ENCODE assay signal across 8 cellular contexts in genomic region chr3:197003461-197004385, GRCh38. TPM values are rescaled to one million over a fixed set of nuclear protein-coding genes. Genes with fewer than 3 reads are reported as not detected.
DNase-seq lines count a peak whose midpoint lies in the region; ATAC-seq, FAIRE-seq and TF ChIP-seq lines count a peak whose summit lies in the region.

No MANE protein-coding gene starts in this region.

- H3K4ac ChIP-seq in H1 (replicated peaks; ENCODE audit: insufficient read length, low read depth, low read length) = peak overlapping the region; percentile 36

- H2BK12ac ChIP-seq in H1 (ENCODE audit: low read depth, low read length) = 0 out of 2 replicates have a peak overlapping the region, but pooled peaks have one; percentile 23

- no peak for FAIRE-seq in H1 (lab: Jason Lieb, UNC)

- H3K79me2 ChIP-seq in H1 (ENCODE audit: control insufficient read depth in 1 of 2, insufficient read depth in 2 of 2, low read length in 2 of 2) = no peaks in the 10 kb centered on the region

- H3K4me3 ChIP-seq in H1 (ENCODE audit: extremely low read depth in 1 of 4, insufficient read depth in 2 of 4, low read depth in 3 of 4, low read length in 4 of 4) = peak overlapping the region; percentile 25 to 79 (median 40)

- peaks cover 3 to 10% (median 6%) of the 10 kb centered on the region in 4 experiments for H3K4me1 ChIP-seq in H1 (replicated peaks in 1 of 4; ENCODE audit: control insufficient read depth in 3 of 4, insufficient read depth in 4 of 4, low read length in 3 of 4)

- H3K9ac ChIP-seq in H1 (replicated peaks in 1 of 4; ENCODE audit: extremely low read depth in 1 of 4, low read depth in 3 of 4, low read length in 3 of 4) = peak overlapping the region in 2 of 4 experiments; percentile 57 to 58; a peak in 4 of 7 replicates

- H4K20me1 ChIP-seq in H1 (replicated peaks in 1 of 2; ENCODE audit: control insufficient read depth in 1 of 2, insufficient read depth in 2 of 2, low read length in 2 of 2) = no peaks in the 10 kb centered on the region

- H3K4me2 ChIP-seq in H1 (ENCODE audit: insufficient read depth in 1 of 2, low read depth in 2 of 2, low read length in 2 of 2) = peak overlapping the region; percentile 77 to 82

- H3K79me1 ChIP-seq in H1 (ENCODE audit: low read depth, low read length) = no peaks in the 10 kb centered on the region

- no peaks in the 10 kb centered on the region for H3K36me3 ChIP-seq in H1 (ENCODE audit: control insufficient read depth in 2 of 4, insufficient read depth in 4 of 4, low read length in 3 of 4)

- no peak overlapping the region for H2BK5ac ChIP-seq in H1 (ENCODE audit: low read depth, low read length)

- no peaks in the 10 kb centered on the region for H3K9me3 ChIP-seq in H1 (ENCODE audit: insufficient read depth in 2 of 2, low read depth in 1 of 2, low read length in 1 of 2)

- H2AK5ac ChIP-seq in H1 (ENCODE audit: low read depth, low read length) = no peak overlapping the region

- peak overlapping the region; percentile 20 for H4K91ac ChIP-seq in H1 (replicated peaks; ENCODE audit: insufficient read length, low read length)

- CTCF ChIA-PET in T-cell (lab: Charles Lee) (no interaction called here), H1 (lab: Charles Lee; ENCODE audit: partially characterized antibody) (interaction anchor here (0.8 to 19.7 kb wide), 8 partner anchors 8 to 506 kb away, joined by 3 to 245 read pairs (median 3); partner anchors contain the start of gene MELTF)

- H3K4me1 Mint-ChIP-seq in T-cell = peaks cover 11 to 13% (median 11%) of the 10 kb centered on the region in 3 donors
- peaks cover 5 to 7% of the 10 kb centered on the region in 2 donors for H3K4me1 Mint-ChIP-seq in natural killer cell treated with Interleukin-12 subunit alpha and Interleukin-12 subunit beta and Interleukin-15 and Interleukin-18, amount 100 ng/mL, for 72 hours (ENCODE audit: low read depth in 2 of 2)

- no peak overlapping the region for H3K23ac ChIP-seq in H1 (ENCODE audit: insufficient read length)

- peak overlapping the region; percentile 53; the same call in 1 of the 2 replicates for H2BK15ac ChIP-seq in H1 (ENCODE audit: low read length)

- no peak overlapping the region for H2BK120ac ChIP-seq in H1 (replicated peaks; ENCODE audit: low read depth, low read length)

- ATAC-seq in HG03432 (IDR thresholded peaks at IDR 0.05; ENCODE audit: unreplicated experiment) = peak; percentile 12
- peak; percentile 5 to 23 (median 10) for ATAC-seq in T-cell (replicated peaks in 1 of 4)
- ATAC-seq in natural killer cell treated with Interleukin-12 subunit alpha and Interleukin-12 subunit beta and Interleukin-15 and Interleukin-18, amount 100 ng/mL, for 72 hours = no peak

- no peak for TF ChIP-seq EP300 in H1 (IDR thresholded peaks at IDR 0.05; ENCODE audit: borderline replicate concordance in 1 of 2, low read depth in 2 of 2, low read length in 2 of 2)

- peak overlapping the region; percentile 82; the same call in 1 of the 2 replicates for H4K8ac ChIP-seq in H1 (ENCODE audit: extremely low read depth, insufficient read depth, low read length)

- no peak overlapping the region for H3K56ac ChIP-seq in H1 (replicated peaks; ENCODE audit: insufficient read length, low read depth, low read length)

- no peak overlapping the region for H4K5ac ChIP-seq in H1 (ENCODE audit: insufficient read length, low read depth, low read length)

- no peak for TF ChIP-seq POLR2A in H1 (IDR thresholded peaks at IDR 0.05; ENCODE audit: control extremely low read depth in 1 of 2, low read depth in 2 of 2, low read length in 2 of 2)

- H3K18ac ChIP-seq in H1 (ENCODE audit: extremely low read depth, low read length) = peak overlapping the region; percentile 60

- WGBS in H1 (ENCODE audit: extremely low coverage in 1 of 2, insufficient coverage in 1 of 2, insufficient read length in 1 of 2, insufficient replicate concordance in 2 of 2, low coverage in 1 of 2, low lambda C conversion rate in 2 of 2, missing lambda C conversion rate in 1 of 2), 2 experiments = 32% methylated on average over 24 of the region's 61 CpGs; no CpG with 5 or more reads in 1 of the 2 experiments

- H3K36me3 Mint-ChIP-seq in T-cell = no peaks in the 10 kb centered on the region
- H3K36me3 Mint-ChIP-seq in natural killer cell treated with Interleukin-12 subunit alpha and Interleukin-12 subunit beta and Interleukin-15 and Interleukin-18, amount 100 ng/mL, for 72 hours = no peaks in the 10 kb centered on the region

- no peak overlapping the region for H2AFZ ChIP-seq in H1 (ENCODE audit: low read length)

- H3K27me3 ChIP-seq in H1 (replicated peaks in 1 of 4; ENCODE audit: control insufficient read depth in 3 of 4, extremely low read depth in 1 of 4, insufficient read depth in 3 of 4, low read length in 3 of 4) = peaks cover 0 to 17% (median 17%) of the 10 kb centered on the region in 4 experiments; a peak in 6 of 7 replicates

- TF ChIP-seq RAD21 in H1 (IDR thresholded peaks at IDR 0.05 in 1 of 2, conservative IDR thresholded peaks at IDR 0.05 in 1 of 2; ENCODE audit: low read depth in 2 of 2, low read length in 2 of 2) = peak in 1 of 2 experiments; percentile 1; a peak in 1 of 4 replicates

- H3K27ac ChIP-seq in H1 (ENCODE audit: low read depth, low read length) = no peak overlapping the region

- H3K27ac Mint-ChIP-seq in T-cell = no peak overlapping the region
- peak overlapping the region in 1 of 2 donors; percentile 31 for H3K27ac Mint-ChIP-seq in natural killer cell treated with Interleukin-12 subunit alpha and Interleukin-12 subunit beta and Interleukin-15 and Interleukin-18, amount 100 ng/mL, for 72 hours

- H3K27me3 Mint-ChIP-seq in T-cell = no peaks in the 10 kb centered on the region
- no peaks in the 10 kb centered on the region for H3K27me3 Mint-ChIP-seq in natural killer cell treated with Interleukin-12 subunit alpha and Interleukin-12 subunit beta and Interleukin-15 and Interleukin-18, amount 100 ng/mL, for 72 hours

- peak; percentile 39 for DNase-seq in NCI-H1436 (lab: John Stamatoyannopoulos, UW)
- no peak for DNase-seq in NCI-H1436 treated with DMSO at 0.1 percent for 48 hours (lab: John Stamatoyannopoulos, UW)
- DNase-seq in T-cell = peak in 4 of 34 experiments; percentile 11 to 31 (median 23)
- no peak for DNase-seq in H1 (ENCODE audit: low read depth in 1 of 2, low spot score in 2 of 2)
- DNase-seq in natural killer cell treated with Interleukin-12 subunit alpha and Interleukin-12 subunit beta and Interleukin-15 and Interleukin-18, amount 100 ng/mL, for 72 hours (ENCODE audit: low spot score) = peak; percentile 57
- no peak for DNase-seq in GM10266 (ENCODE audit: extremely low spot score)
- DNase-seq in A172 (ENCODE audit: low spot score) = no peak

- H3K9me3 Mint-ChIP-seq in T-cell = no peaks in the 10 kb centered on the region
- no peaks in the 10 kb centered on the region for H3K9me3 Mint-ChIP-seq in natural killer cell treated with Interleukin-12 subunit alpha and Interleukin-12 subunit beta and Interleukin-15 and Interleukin-18, amount 100 ng/mL, for 72 hours

- no peak overlapping the region for H3K14ac ChIP-seq in H1 (ENCODE audit: insufficient read length)

- peak overlapping the region; percentile 76 to 85 (median 79) for H3K4me3 Mint-ChIP-seq in T-cell
- peak overlapping the region; percentile 73 for H3K4me3 Mint-ChIP-seq in natural killer cell treated with Interleukin-12 subunit alpha and Interleukin-12 subunit beta and Interleukin-15 and Interleukin-18, amount 100 ng/mL, for 72 hours

- H3K23me2 ChIP-seq in H1 (ENCODE audit: low read depth, low read length) = peaks cover 6% of the 10 kb centered on the region

- no peak overlapping the region; the same call in 1 of the 2 replicates for H2BK20ac ChIP-seq in H1 (ENCODE audit: low read length)

- TF ChIP-seq CTCF in H1 (IDR thresholded peaks at IDR 0.05; ENCODE audit: control extremely low read depth in 1 of 3, insufficient read depth in 1 of 3, low read depth in 1 of 3, low read length in 3 of 3) (no peak), GM10266 (IDR thresholded peaks at IDR 0.05; ENCODE audit: control insufficient read depth, insufficient read depth, low read depth, missing control alignments) (no peak)

- POLR2A ChIA-PET in T-cell (lab: Charles Lee) (no interaction called here), H1 (lab: Charles Lee; ENCODE audit: partially characterized antibody) (interaction anchor here (0.6 to 1.2 kb wide), 4 partner anchors 9 to 17 kb away, joined by 3 to 5 read pairs (median 4); no protein-coding TSS in a partner anchor)

TF ChIP-seq in H1, 55 proteins besides CTCF, POLR2A, EP300 and RAD21 (continues in another document):
- TF ChIP-seq KDM4A (IDR thresholded peaks at IDR 0.05; ENCODE audit: low read depth, low read length, severe bottlenecking) (peak; percentile 66), SUZ12 (IDR thresholded peaks at IDR 0.05; ENCODE audit: low read length) (peak; percentile 23; the same call in 1 of the 2 replicates), SP2 (IDR thresholded peaks at IDR 0.05; ENCODE audit: low read length) (no peak)

RNA-seq across cellular contexts. Expression of gene MELTF, which starts 25.9 kb away (rescaled TPM):
- 1 to 10 TPM; 1.2 to 2.6 (median 1.6) TPM for total RNA-seq in T-cell
- 3.5 and 3.7 TPM in 2 replicates for total RNA-seq in H1 (2021; fragmentation: NEBNext Ultra II Directional; extraction: Animal tissue kit (Norgen Biotek cat#: 25700))
- 1.7 and 2.7 TPM in 2 replicates for polyA plus RNA-seq in H1 (2011; rRNA removed)
- polyA plus RNA-seq in H1 (2011; cell fraction: cytosol; rRNA removed) = 2.2 TPM
- 9.6 TPM for polyA plus RNA-seq in H1 (2011; cell fraction: nucleus; rRNA removed)
- 2.1 to 3.7 TPM (median 3.4 TPM) in 4 replicates for polyA plus RNA-seq in H1 (2012, experiment 1 of 2)
- polyA plus RNA-seq in H1 (2012, experiment 2 of 2) = 1.1 TPM
- 2.9 TPM for polyA plus RNA-seq in H1 (2013, experiment 1 of 2)
- polyA plus RNA-seq in H1 (2013, experiment 2 of 2) = 2.9 TPM
- 1.9 and 2.0 TPM in 2 replicates for polyA minus RNA-seq in H1 (2011; rRNA and poly(A)+ RNA removed)
- polyA minus RNA-seq in H1 (2011; cell fraction: cytosol; rRNA and poly(A)+ RNA removed) = 1.5 TPM
- polyA minus RNA-seq in H1 (2011; cell fraction: nucleus; rRNA and poly(A)+ RNA removed) = 7.0 TPM
- 1 to 10 TPM; 2.1 to 3.7 TPM for total RNA-seq in natural killer cell treated with Interleukin-12 subunit alpha and Interleukin-12 subunit beta and Interleukin-15 and Interleukin-18, amount 100 ng/mL, for 72 hours
- 57.4 and 67.1 TPM in 2 replicates for total RNA-seq in A172 (2014; rRNA removed; shearing (Covaris generic))

RNA-seq across cellular contexts. Expression of gene PIGZ, which starts 35.1 kb away (rescaled TPM):
- 1 to 10 TPM in 3 of 5 donors, under 1 TPM in 2; 0.28 to 1.3 (median 1.1) TPM for total RNA-seq in T-cell
- total RNA-seq in H1 (2021; fragmentation: NEBNext Ultra II Directional; extraction: Animal tissue kit (Norgen Biotek cat#: 25700)) = not detected in 2 replicates
- 0.32 and 0.57 TPM in 2 replicates for polyA plus RNA-seq in H1 (2011; rRNA removed)
- 0.30 TPM for polyA plus RNA-seq in H1 (2011; cell fraction: cytosol; rRNA removed)
- 0.83 TPM for polyA plus RNA-seq in H1 (2011; cell fraction: nucleus; rRNA removed)
- polyA plus RNA-seq in H1 (2012, experiment 1 of 2) = 0.51 to 0.74 TPM (median 0.63 TPM) in 4 replicates
- polyA plus RNA-seq in H1 (2012, experiment 2 of 2) = 0.26 TPM
- 0.22 TPM for polyA plus RNA-seq in H1 (2013, experiment 1 of 2)
- 0.15 TPM for polyA plus RNA-seq in H1 (2013, experiment 2 of 2)
- polyA minus RNA-seq in H1 (2011; rRNA and poly(A)+ RNA removed) = 0.10 and 1.1 TPM in 2 replicates
- polyA minus RNA-seq in H1 (2011; cell fraction: cytosol; rRNA and poly(A)+ RNA removed) = 0.37 TPM
- polyA minus RNA-seq in H1 (2011; cell fraction: nucleus; rRNA and poly(A)+ RNA removed) = not detected
- 1 to 10 TPM; 1.4 to 1.5 TPM for total RNA-seq in natural killer cell treated with Interleukin-12 subunit alpha and Interleukin-12 subunit beta and Interleukin-15 and Interleukin-18, amount 100 ng/mL, for 72 hours
- total RNA-seq in A172 (2014; rRNA removed; shearing (Covaris generic)) = 0.59 and 3.2 TPM in 2 replicates

Comparison
In these comparisons a context has a peak if more than half of its experiments do, and no peak if none do; other contexts are left out.
1. DNase-seq: peak in NCI-H1436 (single experiment) and natural killer cell treated with Interleukin-12 subunit alpha and Interleukin-12 subunit beta and Interleukin-15 and Interleukin-18, amount 100 ng/mL, for 72 hours (single experiment); none in NCI-H1436 treated with DMSO at 0.1 percent for 48 hours (single experiment), H1 (0 of 2), GM10266 (single experiment) and A172 (single experiment).
2. ATAC-seq: peak in HG03432 (single experiment) and T-cell (4 of 4); none in natural killer cell treated with Interleukin-12 subunit alpha and Interleukin-12 subunit beta and Interleukin-15 and Interleukin-18, amount 100 ng/mL, for 72 hours (0 of 2).
3. RNA of gene MELTF, which starts 25.9 kb away (total RNA-seq): 57.4 to 67.1 TPM in A172; 2.1 to 3.7 TPM in natural killer cell treated with Interleukin-12 subunit alpha and Interleukin-12 subunit beta and Interleukin-15 and Interleukin-18, amount 100 ng/mL, for 72 hours, 3.5 to 3.7 TPM in H1 and 1.2 to 2.6 TPM in T-cell; every median in the first group is over 10 times any median in the second.